ENCODE assay signal across 1 cellular context in genomic region chr3:72847751-72848702, GRCh38.
A peak's percentile ranks its signal among the peaks of the same experiment; 100 is the strongest.
TF ChIP-seq lines count a peak whose summit lies in the region.

TSS of gene SHQ1 (minus strand) at chr3:72848445. CDS start at chr3:72848340, 105 bp downstream.

TF ChIP-seq in HepG2, 621 proteins besides CTCF, POLR2A, EP300 and RAD21 (continued from another document and continues in another):
- TF ChIP-seq NFAT5 (CRISPR knock-in tag; IDR thresholded peaks at IDR 0.05) (peak; percentile 76), KLF6 (CRISPR knock-in tag; IDR thresholded peaks at IDR 0.05) (peak; percentile 91), MEIS1 (CRISPR knock-in tag; IDR thresholded peaks at IDR 0.05; ENCODE audit: borderline replicate concordance) (peak; percentile 69; the same call in 1 of the 2 replicates), ZNF431 (CRISPR knock-in tag; IDR thresholded peaks at IDR 0.05; ENCODE audit: borderline replicate concordance, low read depth) (peak; percentile 62; the same call in 1 of the 2 replicates), ARID4A (CRISPR knock-in tag; IDR thresholded peaks at IDR 0.05; ENCODE audit: borderline replicate concordance) (peak; percentile 100), PHF8 (CRISPR knock-in tag; IDR thresholded peaks at IDR 0.05) (peak; percentile 89), ARID2 (CRISPR knock-in tag; IDR thresholded peaks at IDR 0.05; ENCODE audit: borderline replicate concordance) (peak; percentile 95), ZNF451 (CRISPR knock-in tag; IDR thresholded peaks at IDR 0.05) (peak; percentile 84; the same call in 1 of the 2 replicates), ZNF317 (CRISPR knock-in tag; IDR thresholded peaks at IDR 0.05) (no peak; the same call in 1 of the 2 replicates), ZNF652 (CRISPR knock-in tag; IDR thresholded peaks at IDR 0.05; ENCODE audit: borderline replicate concordance, low read depth) (no peak), ARNTL (CRISPR knock-in tag; IDR thresholded peaks at IDR 0.05) (peak; percentile 53; the same call in 1 of the 2 replicates), ZNF775 (CRISPR knock-in tag; IDR thresholded peaks at IDR 0.05; ENCODE audit: borderline replicate concordance) (no peak), HBP1 (CRISPR knock-in tag; IDR thresholded peaks at IDR 0.05; ENCODE audit: low read depth) (peak; percentile 96), PLSCR1 (CRISPR knock-in tag; IDR thresholded peaks at IDR 0.05; ENCODE audit: borderline replicate concordance) (no peak), PHF5A (CRISPR knock-in tag; IDR thresholded peaks at IDR 0.05; ENCODE audit: low read depth, unreplicated experiment) (peak; percentile 42), HNF4A (CRISPR knock-in tag; IDR thresholded peaks at IDR 0.05) (no peak), HOXA3 (CRISPR knock-in tag; IDR thresholded peaks at IDR 0.05) (peak; percentile 82), XBP1 (CRISPR knock-in tag; IDR thresholded peaks at IDR 0.05) (no peak; the same call in 1 of the 2 replicates), ZNF782 (CRISPR knock-in tag; IDR thresholded peaks at IDR 0.05; ENCODE audit: borderline replicate concordance) (peak; percentile 84; the same call in 1 of the 2 replicates), ZSCAN9 (CRISPR knock-in tag; IDR thresholded peaks at IDR 0.05; ENCODE audit: borderline replicate concordance) (peak; percentile 85; the same call in 1 of the 2 replicates), UBTF (CRISPR knock-in tag; IDR thresholded peaks at IDR 0.05) (peak; percentile 77), RFX1 (IDR thresholded peaks at IDR 0.05) (peak; percentile 86), MYNN (CRISPR knock-in tag; IDR thresholded peaks at IDR 0.05; ENCODE audit: low read depth) (no peak), ZNF597 (CRISPR knock-in tag; IDR thresholded peaks at IDR 0.05) (no peak), ERF (CRISPR knock-in tag; IDR thresholded peaks at IDR 0.05) (peak; percentile 54; the same call in 1 of the 2 replicates), YEATS2 (CRISPR knock-in tag; IDR thresholded peaks at IDR 0.05; ENCODE audit: borderline replicate concordance) (peak; percentile 75; the same call in 1 of the 2 replicates), FOXK2 (IDR thresholded peaks at IDR 0.05) (no peak), KLF16 (CRISPR knock-in tag; IDR thresholded peaks at IDR 0.05) (peak in 1 of 2 experiments; percentile 79; a peak in 1 of 4 replicates), SIN3B (IDR thresholded peaks at IDR 0.05; ENCODE audit: low read length) (peak; percentile 95), RNF2 (conservative IDR thresholded peaks at IDR 0.05; ENCODE audit: low read depth) (peak; percentile 95), ARID5B (CRISPR knock-in tag; IDR thresholded peaks at IDR 0.05) (peak; percentile 59)
